Comparison of ENCODE assay signal across 10 cellular contexts in the genomic region with DNA sequence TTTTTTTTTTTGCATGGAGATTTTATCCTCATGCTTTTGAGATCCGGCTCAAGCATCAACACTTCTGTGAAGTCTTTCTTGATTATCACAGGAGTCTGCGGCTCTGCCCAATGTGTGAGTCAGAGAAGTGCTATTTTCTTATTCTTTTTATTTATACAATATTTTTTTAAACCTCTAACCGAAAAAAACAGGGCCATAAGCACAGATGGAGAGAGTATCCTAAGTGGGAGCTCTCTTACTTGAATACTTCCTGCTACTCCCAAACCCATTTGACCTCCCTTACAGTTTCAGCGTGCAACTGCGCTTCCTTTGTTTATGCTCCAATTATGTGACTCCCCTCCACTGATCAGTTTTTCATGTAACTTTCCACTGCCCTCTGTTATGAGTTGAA. TPM values are rescaled to one million over a fixed set of nuclear protein-coding genes. Genes with fewer than 3 reads are reported as not detected.
DNase-seq lines count a peak whose midpoint lies in the region; ATAC-seq and TF ChIP-seq lines count a peak whose summit lies in the region.
"Had no signal": no experiment of that assay in that cellular context is flagged by ENCODE, and none has a peak within 500 bp of the region (broad histone marks: within the 10 kb centered on the region; RNA-seq: fewer than 3 reads in every experiment).

No MANE protein-coding gene starts in this region.

- DNase-seq in Caki2 (ENCODE audit: low read depth) (peak; percentile 74), esophagus muscularis mucosa (ENCODE audit: extremely low spot score) (no peak), HK-2 (ENCODE audit: unreplicated experiment) (no peak), anterior cingulate cortex (lab: John Stamatoyannopoulos, UW) (no peak)
- DNase-seq in activated CD8-positive, alpha-beta T cell treated with anti-CD3 and anti-CD28 coated beads, Interleukin-2, amount 10 ng/mL, durations not matched to agents 7 days and 5 days: no peak
- DNase-seq: GDM1; NK-92 treated with Interleukin-12 subunit alpha and Interleukin-12 subunit beta, amount 100 ng/mL, for 24 hours had no signal

- WGBS in esophagus muscularis mucosa: 44% methylated on average over 5 of the region's 5 CpGs

- no peak overlapping the region for H3K27ac Mint-ChIP-seq in activated CD8-positive, alpha-beta T cell treated with anti-CD3 and anti-CD28 coated beads, Interleukin-2, amount 10 ng/mL, durations not matched to agents 7 days and 5 days

- no peak for TF ChIP-seq CTCF in esophagus muscularis mucosa (IDR thresholded peaks at IDR 0.05)

- POLR2A ChIA-PET in activated CD8-positive, alpha-beta T cell treated with anti-CD3 and anti-CD28 coated beads, Interleukin-2, amount 10 ng/mL, durations not matched to agents 7 days and 5 days (lab: Charles Lee): no interaction called here

- no peak for TF ChIP-seq POLR2A in esophagus muscularis mucosa (IDR thresholded peaks at IDR 0.05; ENCODE audit: low read depth)

- peaks cover 31 to 44% (median 43%) of the 10 kb centered on the region in 4 donors for H3K4me1 ChIP-seq in esophagus muscularis mucosa
- H3K4me1 ChIP-seq in rectal smooth muscle tissue (ENCODE audit: control insufficient read depth, insufficient read depth, low read length): peaks cover 22% of the 10 kb centered on the region

- H3K4me3 Mint-ChIP-seq in activated CD8-positive, alpha-beta T cell treated with anti-CD3 and anti-CD28 coated beads, Interleukin-2, amount 10 ng/mL, durations not matched to agents 7 days and 5 days: no peak overlapping the region

- no peak for ATAC-seq in GM18867 (IDR thresholded peaks at IDR 0.05; ENCODE audit: unreplicated experiment)
- ATAC-seq in activated CD8-positive, alpha-beta T cell treated with anti-CD3 and anti-CD28 coated beads, Interleukin-2, amount 10 ng/mL, durations not matched to agents 7 days and 5 days: no peak

- H3K36me3 ChIP-seq in esophagus muscularis mucosa (no peaks in the 10 kb centered on the region), rectal smooth muscle tissue (ENCODE audit: control insufficient read depth, insufficient read depth, low read length) (no peaks in the 10 kb centered on the region)

- H3K4me3 ChIP-seq in esophagus muscularis mucosa (no peak overlapping the region), rectal smooth muscle tissue (ENCODE audit: low read length) (no peak overlapping the region)

- H3K9me3 ChIP-seq in esophagus muscularis mucosa: no peaks in the 10 kb centered on the region

- H3K27me3 ChIP-seq in esophagus muscularis mucosa (no peaks in the 10 kb centered on the region), rectal smooth muscle tissue (ENCODE audit: control insufficient read depth, insufficient read depth, low read length) (no peaks in the 10 kb centered on the region)

- H3K27ac ChIP-seq in esophagus muscularis mucosa (replicated peaks in 1 of 4): peak overlapping the region; percentile 39 to 73 (median 66)
- H3K27ac ChIP-seq in rectal smooth muscle tissue (ENCODE audit: low read depth, low read length): peak overlapping the region; percentile 76

- CTCF ChIA-PET in activated CD8-positive, alpha-beta T cell treated with anti-CD3 and anti-CD28 coated beads, Interleukin-2, amount 10 ng/mL, durations not matched to agents 7 days and 5 days (lab: Charles Lee): interaction anchor here (0.6 to 2.0 kb wide), 5 partner anchors 9 to 438 kb away, joined by 3 to 6 read pairs (median 3); no protein-coding TSS in a partner anchor

- H3K27me3 Mint-ChIP-seq in activated CD8-positive, alpha-beta T cell treated with anti-CD3 and anti-CD28 coated beads, Interleukin-2, amount 10 ng/mL, durations not matched to agents 7 days and 5 days (ENCODE audit: low read depth): peaks cover 3% of the 10 kb centered on the region

- H3K36me3 Mint-ChIP-seq in activated CD8-positive, alpha-beta T cell treated with anti-CD3 and anti-CD28 coated beads, Interleukin-2, amount 10 ng/mL, durations not matched to agents 7 days and 5 days (ENCODE audit: low read depth): peaks cover 10% of the 10 kb centered on the region

- no peaks in the 10 kb centered on the region for H3K9me3 Mint-ChIP-seq in activated CD8-positive, alpha-beta T cell treated with anti-CD3 and anti-CD28 coated beads, Interleukin-2, amount 10 ng/mL, durations not matched to agents 7 days and 5 days (ENCODE audit: insufficient read depth)

- intact Hi-C loops in esophagus muscularis mucosa (cut with DNase I): loop anchor here (5.0 kb wide), 1 partner anchor 192 kb away; no protein-coding TSS in a partner anchor

- in situ Hi-C loops in Caki2 (cut with HindIII; ENCODE audit: low pct_unique_long_range_greater_than_20kb, low sequenced_read_pairs): no loop called here

- H3K4me1 Mint-ChIP-seq in activated CD8-positive, alpha-beta T cell treated with anti-CD3 and anti-CD28 coated beads, Interleukin-2, amount 10 ng/mL, durations not matched to agents 7 days and 5 days (ENCODE audit: low read depth): peaks cover 74% of the 10 kb centered on the region

- TF ChIP-seq EP300 in esophagus muscularis mucosa (IDR thresholded peaks at IDR 0.05): no peak

- H3K9ac ChIP-seq in rectal smooth muscle tissue (ENCODE audit: low read length): no peak overlapping the region

TF ChIP-seq in PFSK-1, 5 proteins besides CTCF, POLR2A, EP300 and RAD21:
- TF ChIP-seq TAF1 (IDR thresholded peaks at IDR 0.05; ENCODE audit: borderline replicate concordance, insufficient read depth, low read length) (no peak), SIN3A (IDR thresholded peaks at IDR 0.05; ENCODE audit: borderline replicate concordance, insufficient read depth, low read length) (peak; percentile 58; the same call in 1 of the 2 replicates)
- TF ChIP-seq, protein P1, sequence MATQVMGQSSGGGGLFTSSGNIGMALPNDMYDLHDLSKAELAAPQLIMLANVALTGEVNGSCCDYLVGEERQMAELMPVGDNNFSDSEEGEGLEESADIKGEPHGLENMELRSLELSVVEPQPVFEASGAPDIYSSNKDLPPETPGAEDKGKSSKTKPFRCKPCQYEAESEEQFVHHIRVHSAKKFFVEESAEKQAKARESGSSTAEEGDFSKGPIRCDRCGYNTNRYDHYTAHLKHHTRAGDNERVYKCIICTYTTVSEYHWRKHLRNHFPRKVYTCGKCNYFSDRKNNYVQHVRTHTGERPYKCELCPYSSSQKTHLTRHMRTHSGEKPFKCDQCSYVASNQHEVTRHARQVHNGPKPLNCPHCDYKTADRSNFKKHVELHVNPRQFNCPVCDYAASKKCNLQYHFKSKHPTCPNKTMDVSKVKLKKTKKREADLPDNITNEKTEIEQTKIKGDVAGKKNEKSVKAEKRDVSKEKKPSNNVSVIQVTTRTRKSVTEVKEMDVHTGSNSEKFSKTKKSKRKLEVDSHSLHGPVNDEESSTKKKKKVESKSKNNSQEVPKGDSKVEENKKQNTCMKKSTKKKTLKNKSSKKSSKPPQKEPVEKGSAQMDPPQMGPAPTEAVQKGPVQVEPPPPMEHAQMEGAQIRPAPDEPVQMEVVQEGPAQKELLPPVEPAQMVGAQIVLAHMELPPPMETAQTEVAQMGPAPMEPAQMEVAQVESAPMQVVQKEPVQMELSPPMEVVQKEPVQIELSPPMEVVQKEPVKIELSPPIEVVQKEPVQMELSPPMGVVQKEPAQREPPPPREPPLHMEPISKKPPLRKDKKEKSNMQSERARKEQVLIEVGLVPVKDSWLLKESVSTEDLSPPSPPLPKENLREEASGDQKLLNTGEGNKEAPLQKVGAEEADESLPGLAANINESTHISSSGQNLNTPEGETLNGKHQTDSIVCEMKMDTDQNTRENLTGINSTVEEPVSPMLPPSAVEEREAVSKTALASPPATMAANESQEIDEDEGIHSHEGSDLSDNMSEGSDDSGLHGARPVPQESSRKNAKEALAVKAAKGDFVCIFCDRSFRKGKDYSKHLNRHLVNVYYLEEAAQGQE (IDR thresholded peaks at IDR 0.05; ENCODE audit: insufficient read depth in 1 of 2, low read depth in 2 of 2, low read length in 2 of 2): peak in 1 of 2 experiments; percentile 57; a peak in 1 of 4 replicates

RNA-seq across cellular contexts. Expression of a gene that starts 8.7 kb away (rescaled TPM):
- 18.7 and 23.8 TPM in 2 replicates for total RNA-seq in Caki2 (2014; rRNA removed; shearing (Covaris generic); ENCODE audit: low replicate concordance)
- polyA plus RNA-seq in PFSK-1 (2012; ENCODE audit: insufficient read length, low read depth): 50.9 TPM
- total RNA-seq in esophagus muscularis mucosa: 10 to 100 TPM; 42.4 to 74.9 (median 52.1) TPM
- 10 to 100 TPM; 36.7 to 42.9 TPM for total RNA-seq in activated CD8-positive, alpha-beta T cell treated with anti-CD3 and anti-CD28 coated beads, Interleukin-2, amount 10 ng/mL, durations not matched to agents 7 days and 5 days
